In the genomic region with DNA sequence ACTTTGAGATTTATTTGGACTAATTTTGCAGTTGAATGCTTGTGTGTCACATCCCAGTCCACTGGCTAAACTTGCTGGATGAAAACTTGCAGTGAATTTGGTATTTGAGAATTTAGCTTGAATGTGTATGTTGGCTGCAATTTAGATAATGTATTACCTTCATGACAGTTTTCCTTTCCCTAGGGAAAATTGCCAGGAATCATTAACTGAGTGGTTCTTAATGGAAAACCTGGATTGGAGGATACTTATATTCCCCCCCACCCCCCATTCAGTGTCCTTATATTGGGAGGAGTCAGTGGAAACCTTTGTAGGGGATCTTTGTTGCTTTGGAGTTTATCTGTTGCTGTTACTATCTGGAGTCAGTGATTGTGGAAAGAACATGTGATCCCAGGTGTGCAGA, we compare ENCODE assay signal across 9 cellular contexts.
DNase-seq lines count a peak whose midpoint lies in the region; ATAC-seq and TF ChIP-seq lines count a peak whose summit lies in the region.
"Had no signal": no experiment of that assay in that cellular context is flagged by ENCODE, and none has a peak within 500 bp of the region (broad histone marks: within the 10 kb centered on the region; RNA-seq: fewer than 3 reads in every experiment).

No MANE protein-coding gene starts in this region.

- H3K27me3 Mint-ChIP-seq in activated T-helper 2 cell treated with anti-CD3 and anti-CD28 coated beads, Interferon-gamma antibody, Interleukin-2, Interleukin-4, amounts not matched to agents 10 μg/mL and 5 μg/mL and 100 μg/mL, durations not matched to agents 14 hours and 24 hours and 36 hours (ENCODE audit: low read depth): no peaks in the 10 kb centered on the region

- peak overlapping the region; percentile 88 to 98 for H3K27ac ChIP-seq in right atrium auricular region
- peak overlapping the region in 1 of 2 donors; percentile 97 for H3K27ac ChIP-seq in tibial artery

- H3K9me3 ChIP-seq in right atrium auricular region: peaks cover 0 to under 1% of the 10 kb centered on the region in 2 donors
- no peaks in the 10 kb centered on the region for H3K9me3 ChIP-seq in tibial artery

- peak overlapping the region; percentile 91 for H3K4me3 Mint-ChIP-seq in activated T-helper 2 cell treated with anti-CD3 and anti-CD28 coated beads, Interferon-gamma antibody, Interleukin-2, Interleukin-4, amounts not matched to agents 10 μg/mL and 5 μg/mL and 100 μg/mL, durations not matched to agents 14 hours and 24 hours and 36 hours (ENCODE audit: low read depth)

- H3K36me3 Mint-ChIP-seq in activated T-helper 2 cell treated with anti-CD3 and anti-CD28 coated beads, Interferon-gamma antibody, Interleukin-2, Interleukin-4, amounts not matched to agents 10 μg/mL and 5 μg/mL and 100 μg/mL, durations not matched to agents 14 hours and 24 hours and 36 hours (ENCODE audit: low read depth): peaks cover 32% of the 10 kb centered on the region
- H3K36me3 Mint-ChIP-seq in activated naive CD4-positive, alpha-beta T cell treated with anti-CD3 and anti-CD28 coated beads, Interleukin-2, amount 50 U/mL, for 72 hours: peaks cover 5 to 7% of the 10 kb centered on the region in 2 donors

- DNase-seq in right atrium auricular region (ENCODE audit: low spot score) (no peak), cardiac septum (ENCODE audit: low spot score) (no peak), left kidney (ENCODE audit: low read depth, low spot score) (peak; percentile 43), tibial artery (no peak), NAMALWA (ENCODE audit: low spot score) (no peak)
- no peak for DNase-seq in activated T-helper 2 cell treated with anti-CD3 and anti-CD28 coated beads, Interferon-gamma antibody, Interleukin-2, Interleukin-4, amounts not matched to agents 10 μg/mL and 5 μg/mL and 100 μg/mL, durations not matched to agents 14 hours and 24 hours and 36 hours (ENCODE audit: low spot score)
- no peak for DNase-seq in activated naive CD4-positive, alpha-beta T cell treated with anti-CD3 and anti-CD28 coated beads, Interleukin-2, amount 50 U/mL, for 72 hours (ENCODE audit: low spot score in 2 of 2)
- DNase-seq: midbrain had no signal

- H3K4me1 ChIP-seq in right atrium auricular region: peaks cover 0 to 37% of the 10 kb centered on the region in 2 donors
- peaks cover 0 to 29% (median 9%) of the 10 kb centered on the region in 4 donors for H3K4me1 ChIP-seq in tibial artery

- peaks cover 1% of the 10 kb centered on the region for H3K9me3 Mint-ChIP-seq in activated T-helper 2 cell treated with anti-CD3 and anti-CD28 coated beads, Interferon-gamma antibody, Interleukin-2, Interleukin-4, amounts not matched to agents 10 μg/mL and 5 μg/mL and 100 μg/mL, durations not matched to agents 14 hours and 24 hours and 36 hours
- H3K9me3 Mint-ChIP-seq in activated naive CD4-positive, alpha-beta T cell treated with anti-CD3 and anti-CD28 coated beads, Interleukin-2, amount 50 U/mL, for 72 hours: peaks cover 0 to 1% of the 10 kb centered on the region in 2 donors

- TF ChIP-seq CTCF in right atrium auricular region (IDR thresholded peaks at IDR 0.05) (no peak), tibial artery (IDR thresholded peaks at IDR 0.05) (no peak)

- ATAC-seq in GM19463 (IDR thresholded peaks at IDR 0.05; ENCODE audit: unreplicated experiment): no peak
- no peak for ATAC-seq in activated naive CD4-positive, alpha-beta T cell treated with anti-CD3 and anti-CD28 coated beads, Interleukin-2, amount 50 U/mL, for 72 hours

- H3K27ac Mint-ChIP-seq in activated T-helper 2 cell treated with anti-CD3 and anti-CD28 coated beads, Interferon-gamma antibody, Interleukin-2, Interleukin-4, amounts not matched to agents 10 μg/mL and 5 μg/mL and 100 μg/mL, durations not matched to agents 14 hours and 24 hours and 36 hours: no peak overlapping the region
- no peak overlapping the region for H3K27ac Mint-ChIP-seq in activated naive CD4-positive, alpha-beta T cell treated with anti-CD3 and anti-CD28 coated beads, Interleukin-2, amount 50 U/mL, for 72 hours

- H3K4me3 ChIP-seq in right atrium auricular region (peak overlapping the region; percentile 65 to 91), tibial artery (peak overlapping the region; percentile 80 to 99)

- intact Hi-C loops in cardiac septum (cut with DNase I) (loop anchor here (2.0 kb wide), 1 partner anchor 82 kb away; no protein-coding TSS in a partner anchor), tibial artery (cut with DNase I; ENCODE audit: low total_unique reads) (no loop called here)
- intact Hi-C loops in activated T-helper 2 cell treated with anti-CD3 and anti-CD28 coated beads, Interferon-gamma antibody, Interleukin-2, Interleukin-4, amounts not matched to agents 10 μg/mL and 5 μg/mL and 100 μg/mL, durations not matched to agents 14 hours and 24 hours and 36 hours (cut with micrococcal nuclease): loop anchor here (10.0 kb wide), 1 partner anchor 68 kb away; a partner anchor contains a TSS

- peaks cover 33% of the 10 kb centered on the region for H3K4me1 Mint-ChIP-seq in activated T-helper 2 cell treated with anti-CD3 and anti-CD28 coated beads, Interferon-gamma antibody, Interleukin-2, Interleukin-4, amounts not matched to agents 10 μg/mL and 5 μg/mL and 100 μg/mL, durations not matched to agents 14 hours and 24 hours and 36 hours (ENCODE audit: low read depth)

- H3K27me3 ChIP-seq in right atrium auricular region (no peaks in the 10 kb centered on the region), tibial artery (no peaks in the 10 kb centered on the region)

- H3K36me3 ChIP-seq in right atrium auricular region (no peaks in the 10 kb centered on the region), tibial artery (peaks cover 0 to 1% (median 0%) of the 10 kb centered on the region in 3 donors)
